1 cellular context compared by ENCODE assay signal in genomic region chr16:88926374-88926990, GRCh38.
TF ChIP-seq lines count a peak whose summit lies in the region.

No MANE protein-coding gene starts in this region.

TF ChIP-seq in K562, 482 proteins besides CTCF, POLR2A, EP300 and RAD21:
- TF ChIP-seq ZBED1 (IDR thresholded peaks at IDR 0.05) (no peak), YY1 (IDR thresholded peaks at IDR 0.05; ENCODE audit: borderline replicate concordance in 1 of 3, control insufficient read depth in 1 of 3, extremely low read depth in 1 of 3, insufficient read depth in 3 of 3, insufficient read length in 1 of 3, insufficient replicate concordance in 2 of 3, low read depth in 1 of 3, low read length in 2 of 3) (peak in 1 of 3 experiments; percentile 11), CBFA2T2 (conservative IDR thresholded peaks at IDR 0.05) (peak; percentile 29; the same call in 1 of the 2 replicates), BHLHE40 (IDR thresholded peaks at IDR 0.05; ENCODE audit: low read length) (no peak), POLR2G (IDR thresholded peaks at IDR 0.05; ENCODE audit: low read depth, low read length) (0 out of 2 replicates have a peak, but pooled peaks have one; percentile 41), NCOR1 (IDR thresholded peaks at IDR 0.05) (no peak), CREM (IDR thresholded peaks at IDR 0.05; ENCODE audit: low read depth) (peak; percentile 29; the same call in 1 of the 2 replicates), ZNF253 (CRISPR knock-in tag; conservative IDR thresholded peaks at IDR 0.05) (no peak), EGR1 (conservative IDR thresholded peaks at IDR 0.05) (peak; percentile 64), CBFA2T3 (IDR thresholded peaks at IDR 0.05) (peak; percentile 55)
